7 cellular contexts compared by ENCODE assay signal in the genomic region with DNA sequence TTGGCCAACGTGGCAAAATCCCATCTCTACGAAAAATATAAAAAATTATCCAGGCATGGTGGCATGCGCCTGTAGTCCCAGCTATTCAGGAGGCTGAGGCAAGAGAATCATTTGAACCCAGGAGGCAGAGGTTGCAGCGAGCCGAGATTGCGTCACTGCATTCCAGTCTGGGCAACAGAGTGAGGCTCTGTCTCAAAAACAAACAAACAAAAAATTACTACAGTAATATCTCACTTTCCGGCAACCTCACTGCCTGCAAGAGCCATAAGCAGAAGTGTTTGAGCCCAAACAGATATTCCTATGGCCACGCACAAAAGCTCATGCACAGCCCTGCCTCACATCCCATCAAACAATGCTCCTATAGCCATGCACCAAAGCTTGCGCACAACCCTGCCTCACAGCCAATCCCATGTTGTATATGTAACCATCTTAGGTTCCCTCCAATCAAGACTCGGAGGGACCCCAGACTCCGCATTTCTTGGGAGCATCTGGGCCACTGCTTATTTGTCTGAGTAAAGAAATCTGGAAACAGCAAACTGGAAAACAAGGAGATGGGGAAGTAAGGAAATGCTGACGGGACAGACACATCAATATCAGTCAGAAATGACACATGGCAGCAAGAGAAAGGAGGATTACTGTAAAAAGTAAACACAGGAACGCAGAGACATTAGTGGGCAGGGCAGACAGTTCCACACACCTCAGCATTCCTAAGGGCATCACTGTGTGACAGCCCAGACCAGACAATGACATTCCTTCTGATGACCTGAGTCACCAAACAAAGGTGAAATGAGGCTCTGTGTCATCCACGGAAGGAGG. TPM values are rescaled to one million over a fixed set of nuclear protein-coding genes. Genes with fewer than 3 reads are reported as not detected.
DNase-seq lines count a peak whose midpoint lies in the region; ATAC-seq, FAIRE-seq and TF ChIP-seq lines count a peak whose summit lies in the region.

No MANE protein-coding gene starts in this region.

- in situ Hi-C loops in K562 (cut with MboI) = no loop called here

- no TSS peak for BruUV-seq in K562 (replicated peaks; lab: Mats Ljungman, UMichigan)

- CTCF ChIA-PET in K562 (lab: Yijun Ruan, JAX; ENCODE audit: low intra/inter-chr PET ratio) = no interaction called here

- peaks cover 34% of the 10 kb centered on the region for H3K4me1 ChIP-seq in HUES48 (ENCODE audit: control insufficient read depth, insufficient read depth, low read length)
- peaks cover 26 to 32% of the 10 kb centered on the region in 2 experiments for H3K4me1 ChIP-seq in K562 (replicated peaks in 1 of 2; ENCODE audit: control insufficient read depth in 2 of 2, insufficient read depth in 2 of 2, low read length in 2 of 2)
- H3K4me1 ChIP-seq in keratinocyte (ENCODE audit: control insufficient read depth, extremely low read depth, insufficient read depth, low read length) = peaks cover 73% of the 10 kb centered on the region
- H3K4me1 ChIP-seq in thyroid gland = peaks cover 82 to 93% of the 10 kb centered on the region in 2 donors

- H3K27me3 ChIP-seq in HUES48 (ENCODE audit: control insufficient read depth, insufficient read depth, low read length) = no peaks in the 10 kb centered on the region
- H3K27me3 ChIP-seq in K562 (ENCODE audit: control insufficient read depth in 2 of 2, insufficient read depth in 2 of 2, low read length in 2 of 2) = no peaks in the 10 kb centered on the region
- H3K27me3 ChIP-seq in keratinocyte (ENCODE audit: control insufficient read depth, extremely low read depth, insufficient read depth, low read length) = no peaks in the 10 kb centered on the region
- no peaks in the 10 kb centered on the region for H3K27me3 ChIP-seq in thyroid gland

- peak overlapping the region; percentile 93 for H3K27ac ChIP-seq in HUES48 (ENCODE audit: low read depth, low read length)
- no peak overlapping the region for H3K27ac ChIP-seq in K562 (ENCODE audit: extremely low read depth, low read depth, low read length)
- peak overlapping the region; percentile 74 for H3K27ac ChIP-seq in keratinocyte (ENCODE audit: control insufficient read depth, insufficient read depth, low read length)
- H3K27ac ChIP-seq in thyroid gland = peak overlapping the region; percentile 80 to 86 (median 85)

- H3K79me2 ChIP-seq in K562 (ENCODE audit: control insufficient read depth, insufficient read depth, low read length) (no peaks in the 10 kb centered on the region), keratinocyte (ENCODE audit: control insufficient read depth, insufficient read depth, low read length) (no peaks in the 10 kb centered on the region)

- WGBS in K562 (ENCODE audit: insufficient coverage, low coverage, missing lambda C conversion rate) = 71% methylated on average over 14 of the region's 14 CpGs
- 86 to 89% methylated on average over 14 of the region's 14 CpGs for whole genome bisulfite sequencing in thyroid gland, 2 donors

- H3K9me1 ChIP-seq in K562 (ENCODE audit: control insufficient read depth, insufficient read depth, low read length) (no peaks in the 10 kb centered on the region), keratinocyte (ENCODE audit: control insufficient read depth, extremely low read depth, insufficient read depth, low read length) (no peaks in the 10 kb centered on the region)

- intact Hi-C loops in K562 (cut with micrococcal nuclease) (no loop called here), thyroid gland (cut with DNase I) (no loop called here)

- H3K9ac ChIP-seq in HUES48 (ENCODE audit: low read depth, low read length) = 0 out of 2 replicates have a peak overlapping the region, but pooled peaks have one; percentile 33
- H3K9ac ChIP-seq in K562 (ENCODE audit: insufficient read depth in 1 of 2, low read depth in 2 of 2, low read length in 2 of 2) = no peak overlapping the region
- peak overlapping the region; percentile 55 for H3K9ac ChIP-seq in keratinocyte (ENCODE audit: control insufficient read depth, extremely low read depth, insufficient read depth, low read length)

- POLR2A ChIA-PET in K562 (lab: Yijun Ruan, JAX) = interaction anchor here (0.9 to 2.1 kb wide), 4 partner anchors 10 to 77 kb away, joined by 3 to 8 read pairs (median 4); no protein-coding TSS in a partner anchor

- FAIRE-seq in K562 (lab: Jason Lieb, UNC) = no peak
- FAIRE-seq in keratinocyte (lab: Jason Lieb, UNC) = no peak

- H3K4me2 ChIP-seq in K562 (ENCODE audit: insufficient read depth, low read length) (no peak overlapping the region), keratinocyte (ENCODE audit: control insufficient read depth, extremely low read depth, insufficient read depth, low read depth, low read length) (peak overlapping the region; percentile 89)

- H3K36me3 ChIP-seq in HUES48 (ENCODE audit: control insufficient read depth, insufficient read depth, low read length) = no peaks in the 10 kb centered on the region
- no peaks in the 10 kb centered on the region; the same call in 2 of the 3 replicates for H3K36me3 ChIP-seq in K562 (ENCODE audit: control insufficient read depth, insufficient read depth, low read length)
- H3K36me3 ChIP-seq in keratinocyte (ENCODE audit: control insufficient read depth in 2 of 2, extremely low read depth in 1 of 2, insufficient read depth in 2 of 2, low read length in 2 of 2) = peaks cover 0 to 5% of the 10 kb centered on the region in 2 experiments
- no peaks in the 10 kb centered on the region for H3K36me3 ChIP-seq in thyroid gland

- TF ChIP-seq CTCF in K562 (IDR thresholded peaks at IDR 0.05 in 2 of 3, conservative IDR thresholded peaks at IDR 0.05 in 1 of 3; ENCODE audit: insufficient read depth in 2 of 3, low read depth in 1 of 3, low read length in 3 of 3) (no peak), keratinocyte (optimal IDR thresholded peaks at IDR 0.05 in 1 of 3, IDR thresholded peaks at IDR 0.05 in 1 of 3, conservative IDR thresholded peaks at IDR 0.05 in 1 of 3; ENCODE audit: extremely low read depth in 1 of 3, insufficient read depth in 2 of 3, low read length in 3 of 3) (no peak), thyroid gland (IDR thresholded peaks at IDR 0.05) (no peak)

- no peak for TF ChIP-seq EP300 in K562 (IDR thresholded peaks at IDR 0.05; ENCODE audit: low read length)

- ATAC-seq in K562 = no peak
- ATAC-seq in GM18870 (IDR thresholded peaks at IDR 0.05; ENCODE audit: unreplicated experiment) = no peak

- no peaks in the 10 kb centered on the region for H3K9me3 ChIP-seq in HUES48 (ENCODE audit: control insufficient read depth, insufficient read depth, low read length)
- H3K9me3 ChIP-seq in K562 (replicated peaks; ENCODE audit: control insufficient read depth, insufficient read depth, low read depth, low read length) = no peaks in the 10 kb centered on the region
- H3K9me3 ChIP-seq in keratinocyte (ENCODE audit: control insufficient read depth, low read depth, low read length) = no peaks in the 10 kb centered on the region
- H3K9me3 ChIP-seq in thyroid gland = no peaks in the 10 kb centered on the region

- H4K20me1 ChIP-seq in K562 (replicated peaks; ENCODE audit: control insufficient read depth, insufficient read depth, low read length) (no peaks in the 10 kb centered on the region), keratinocyte (ENCODE audit: control insufficient read depth, extremely low read depth, insufficient read depth, low read length) (no peaks in the 10 kb centered on the region)

- DNase-seq in K562 (ENCODE audit: extremely low read depth in 1 of 4, low spot score in 3 of 4) = no peak
- no peak for DNase-seq in keratinocyte (ENCODE audit: low read depth, low spot score)
- DNase-seq in thyroid gland = no peak
- DNase-seq in NCI-H526 (lab: John Stamatoyannopoulos, UW) = no peak
- DNase-seq in NCI-H1417 treated with DMSO at 0.1 percent for 48 hours (lab: John Stamatoyannopoulos, UW) = no peak

- H2AFZ ChIP-seq in K562 (ENCODE audit: low read depth, low read length) = no peak overlapping the region
- no peak overlapping the region for H2AFZ ChIP-seq in keratinocyte (ENCODE audit: control insufficient read depth, low read length)

- dilution Hi-C loops in keratinocyte (cut with MboI; ENCODE audit: extremely low pct_ligation_motif_present, low sequenced_read_pairs) = no loop called here

- TF ChIP-seq RAD21 in K562 (CRISPR knock-in tag; conservative IDR thresholded peaks at IDR 0.05 in 1 of 2, IDR thresholded peaks at IDR 0.05 in 1 of 2) = no peak

- TF ChIP-seq POLR2A in K562 (conservative IDR thresholded peaks at IDR 0.05) = no peak
- no peak for TF ChIP-seq POLR2A in thyroid gland (IDR thresholded peaks at IDR 0.05)

- H3K4me3 ChIP-seq in HUES48 (ENCODE audit: low read depth, low read length) (no peak overlapping the region), K562 (no peak overlapping the region), keratinocyte (ENCODE audit: control insufficient read depth in 2 of 3, extremely low read depth in 1 of 3, insufficient read depth in 2 of 3, low read depth in 1 of 3, low read length in 3 of 3) (no peak overlapping the region), thyroid gland (replicated peaks in 1 of 3) (no peak overlapping the region)

RNA-seq across cellular contexts. Expression of gene TK2, which starts 37.1 kb away (rescaled TPM):
- total RNA-seq in K562 (2011; cell fraction: chromatin; rRNA removed; ENCODE audit: low replicate concordance) = 11.4 and 16.7 TPM in 2 replicates
- total RNA-seq in K562 (2011; cell fraction: nucleolus; rRNA removed) = 9.3 TPM in 2 replicates
- total RNA-seq in K562 (2011; cell fraction: nucleoplasm; rRNA removed) = 10.7 and 11.0 TPM in 2 replicates
- total RNA-seq in K562 (2014; rRNA removed) = 4.3 and 5.8 TPM in 2 replicates
- 4.8 and 6.2 TPM in 2 replicates for total RNA-seq in K562 (2014; rRNA removed; fragmentation: Illumina TruSeq; extraction: Trizol)
- 4.9 and 5.3 TPM in 2 replicates for total RNA-seq in K562 (2015; rRNA removed; fragmentation: Illumina TruSeq; extraction: Trizol)
- total RNA-seq in K562 (2021) = 4.7 and 5.7 TPM in 2 replicates
- 10.2 TPM in 2 replicates for polyA plus RNA-seq in K562 (2011; rRNA removed)
- polyA plus RNA-seq in K562 (2011; cell fraction: cytosol; rRNA removed) = 5.3 and 6.3 TPM in 2 replicates
- polyA plus RNA-seq in K562 (2011; cell fraction: nucleus; rRNA removed) = 14.4 and 19.8 TPM in 2 replicates
- 6.3 and 13.2 TPM in 2 replicates for polyA plus RNA-seq in K562 (2012)
- 4.3 and 4.8 TPM in 2 replicates for polyA plus RNA-seq in K562 (2014; fragmentation: Illumina TruSeq; extraction: Trizol)
- 1 to 10 TPM; 1.1 to 1.2 TPM for polyA plus RNA-seq in K562 (2014; fragmentation: Nextera tagmentation; extraction: Ambion mirVana)
- polyA plus RNA-seq in K562 (2014; rRNA removed) = 4.8 and 6.2 TPM in 2 replicates
- polyA minus RNA-seq in K562 (2011; rRNA and poly(A)+ RNA removed) = 10.4 and 18.0 TPM in 2 replicates
- polyA minus RNA-seq in K562 (2011; cell fraction: cytosol; rRNA and poly(A)+ RNA removed) = 3.4 and 6.0 TPM in 2 replicates
- 5.3 and 6.9 TPM in 2 replicates for polyA minus RNA-seq in K562 (2011; cell fraction: nucleus; rRNA and poly(A)+ RNA removed)
- polyA plus RNA-seq in keratinocyte = 19.7 to 26.3 TPM (median 22.4 TPM) in 3 replicates
- polyA plus RNA-seq in keratinocyte (2011; ENCODE audit: low read depth) = 31.6 TPM
- polyA plus RNA-seq in keratinocyte (2011; cell fraction: cytosol; rRNA removed) = 23.0 and 24.8 TPM in 2 replicates
- polyA plus RNA-seq in keratinocyte (2011; cell fraction: nucleus; rRNA removed) = 29.8 and 36.3 TPM in 2 replicates
- 12.9 and 18.8 TPM in 2 replicates for polyA plus RNA-seq in keratinocyte (2012; ENCODE audit: low replicate concordance)
- polyA minus RNA-seq in keratinocyte = 22.8 to 59.0 TPM (median 58.9 TPM) in 3 replicates
- 23.4 TPM for polyA minus RNA-seq in keratinocyte (2011; cell fraction: cytosol; rRNA and poly(A)+ RNA removed)
- 12.1 and 17.3 TPM in 2 replicates for polyA minus RNA-seq in keratinocyte (2011; cell fraction: nucleus; rRNA and poly(A)+ RNA removed)
- total RNA-seq in thyroid gland = 10 to 100 TPM; 31.6 to 55.5 (median 46.6) TPM

RNA-seq across cellular contexts. Expression of gene CKLF, which starts 39.6 kb away (rescaled TPM):
- total RNA-seq in K562 (2011; cell fraction: chromatin; rRNA removed; ENCODE audit: low replicate concordance) = 37.1 and 42.1 TPM in 2 replicates
- 64.2 and 67.9 TPM in 2 replicates for total RNA-seq in K562 (2011; cell fraction: nucleolus; rRNA removed)
- total RNA-seq in K562 (2011; cell fraction: nucleoplasm; rRNA removed) = 81.1 and 85.6 TPM in 2 replicates
- 99.8 and 113 TPM in 2 replicates for total RNA-seq in K562 (2014; rRNA removed)
- 89.8 and 91.5 TPM in 2 replicates for total RNA-seq in K562 (2014; rRNA removed; fragmentation: Illumina TruSeq; extraction: Trizol)
- total RNA-seq in K562 (2015; rRNA removed; fragmentation: Illumina TruSeq; extraction: Trizol) = 93.6 and 111 TPM in 2 replicates
- total RNA-seq in K562 (2021) = 84.8 and 91.1 TPM in 2 replicates
- 120 and 126 TPM in 2 replicates for polyA plus RNA-seq in K562 (2011; rRNA removed)
- 170 and 189 TPM in 2 replicates for polyA plus RNA-seq in K562 (2011; cell fraction: cytosol; rRNA removed)
- 53.4 and 65.8 TPM in 2 replicates for polyA plus RNA-seq in K562 (2011; cell fraction: nucleus; rRNA removed)
- 128 and 163 TPM in 2 replicates for polyA plus RNA-seq in K562 (2012)
- 118 and 123 TPM in 2 replicates for polyA plus RNA-seq in K562 (2014; fragmentation: Illumina TruSeq; extraction: Trizol)
- polyA plus RNA-seq in K562 (2014; fragmentation: Nextera tagmentation; extraction: Ambion mirVana) = 100 to 1,000 TPM; 305 to 322 TPM
- 147 and 173 TPM in 2 replicates for polyA plus RNA-seq in K562 (2014; rRNA removed)
- polyA minus RNA-seq in K562 (2011; rRNA and poly(A)+ RNA removed) = 32.1 and 36.2 TPM in 2 replicates
- 24.0 and 27.7 TPM in 2 replicates for polyA minus RNA-seq in K562 (2011; cell fraction: cytosol; rRNA and poly(A)+ RNA removed)
- polyA minus RNA-seq in K562 (2011; cell fraction: nucleus; rRNA and poly(A)+ RNA removed) = 6.9 and 18.0 TPM in 2 replicates
- polyA plus RNA-seq in keratinocyte = 34.7 to 40.3 TPM (median 38.0 TPM) in 3 replicates
- polyA plus RNA-seq in keratinocyte (2011; ENCODE audit: low read depth) = not detected
- polyA plus RNA-seq in keratinocyte (2011; cell fraction: cytosol; rRNA removed) = 33.9 and 39.4 TPM in 2 replicates
- polyA plus RNA-seq in keratinocyte (2011; cell fraction: nucleus; rRNA removed) = 16.9 and 18.1 TPM in 2 replicates
- 11.9 and 38.6 TPM in 2 replicates for polyA plus RNA-seq in keratinocyte (2012; ENCODE audit: low replicate concordance)
- 11.2 to 17.1 TPM (median 12.5 TPM) in 3 replicates for polyA minus RNA-seq in keratinocyte
- 33.2 TPM for polyA minus RNA-seq in keratinocyte (2011; cell fraction: cytosol; rRNA and poly(A)+ RNA removed)
- 5.6 and 8.8 TPM in 2 replicates for polyA minus RNA-seq in keratinocyte (2011; cell fraction: nucleus; rRNA and poly(A)+ RNA removed)
- total RNA-seq in thyroid gland = 10 to 100 TPM; 22.1 to 79.4 (median 49.9) TPM

RNA-seq across cellular contexts. Expression of gene CMTM1, which starts 53.4 kb away (rescaled TPM):
- 1.5 and 1.6 TPM in 2 replicates for total RNA-seq in K562 (2011; cell fraction: chromatin; rRNA removed; ENCODE audit: low replicate concordance)
- 2.0 and 3.3 TPM in 2 replicates for total RNA-seq in K562 (2011; cell fraction: nucleolus; rRNA removed)
- 1.9 and 2.7 TPM in 2 replicates for total RNA-seq in K562 (2011; cell fraction: nucleoplasm; rRNA removed)
- total RNA-seq in K562 (2014; rRNA removed) (1.1 and 1.9 TPM in 2 replicates), K562 (2014; rRNA removed; fragmentation: Illumina TruSeq; extraction: Trizol) (0.22 and 0.40 TPM in 2 replicates), K562 (2015; rRNA removed; fragmentation: Illumina TruSeq; extraction: Trizol) (2.3 and 2.6 TPM in 2 replicates), K562 (2021) (2.4 and 2.7 TPM in 2 replicates), thyroid gland (1 to 10 TPM in 1 of 4 donors, not detected in 3; 3.8 TPM)
- polyA plus RNA-seq in K562 (2011; rRNA removed) (0.92 and 1.2 TPM in 2 replicates), K562 (2014; fragmentation: Illumina TruSeq; extraction: Trizol) (0.25 and 0.93 TPM in 2 replicates), K562 (2014; fragmentation: Nextera tagmentation; extraction: Ambion mirVana) (not detected), K562 (2014; rRNA removed) (0.30 and 0.51 TPM in 2 replicates), keratinocyte (0.23 to 0.85 TPM (median 0.24 TPM) in 3 replicates)
- 0.86 and 2.9 TPM in 2 replicates for polyA plus RNA-seq in K562 (2011; cell fraction: cytosol; rRNA removed)
- 1.2 and 3.4 TPM in 2 replicates for polyA plus RNA-seq in K562 (2011; cell fraction: nucleus; rRNA removed)
- polyA plus RNA-seq in K562 (2012) = 3.1 and 3.8 TPM in 2 replicates
- 0.30 and 0.77 TPM in 2 replicates for polyA minus RNA-seq in K562 (2011; rRNA and poly(A)+ RNA removed)
- 2.7 TPM in 1 of 2 replicates, not detected in the other for polyA minus RNA-seq in K562 (2011; cell fraction: cytosol; rRNA and poly(A)+ RNA removed)
- 1.00 and 2.4 TPM in 2 replicates for polyA minus RNA-seq in K562 (2011; cell fraction: nucleus; rRNA and poly(A)+ RNA removed)
- not detected for polyA plus RNA-seq in keratinocyte (2011; ENCODE audit: low read depth)
- 0.09 and 0.64 TPM in 2 replicates for polyA plus RNA-seq in keratinocyte (2011; cell fraction: cytosol; rRNA removed)
- 0.36 and 0.44 TPM in 2 replicates for polyA plus RNA-seq in keratinocyte (2011; cell fraction: nucleus; rRNA removed)
- polyA plus RNA-seq in keratinocyte (2012; ENCODE audit: low replicate concordance) = 0.33 and 0.37 TPM in 2 replicates
- polyA minus RNA-seq in keratinocyte = 0.33 TPM in 1 of 3 replicates, not detected in the others
- 3.1 TPM for polyA minus RNA-seq in keratinocyte (2011; cell fraction: cytosol; rRNA and poly(A)+ RNA removed)
- 0.84 and 0.93 TPM in 2 replicates for polyA minus RNA-seq in keratinocyte (2011; cell fraction: nucleus; rRNA and poly(A)+ RNA removed)

Comparison
In these comparisons a context has a peak if more than half of its experiments do, and no peak if none do; other contexts are left out.
1. H3K9ac ChIP-seq: peak in HUES48 (single experiment) and keratinocyte (single experiment); none in K562 (0 of 2).